8 cellular contexts compared by ENCODE assay signal in the genomic region with DNA sequence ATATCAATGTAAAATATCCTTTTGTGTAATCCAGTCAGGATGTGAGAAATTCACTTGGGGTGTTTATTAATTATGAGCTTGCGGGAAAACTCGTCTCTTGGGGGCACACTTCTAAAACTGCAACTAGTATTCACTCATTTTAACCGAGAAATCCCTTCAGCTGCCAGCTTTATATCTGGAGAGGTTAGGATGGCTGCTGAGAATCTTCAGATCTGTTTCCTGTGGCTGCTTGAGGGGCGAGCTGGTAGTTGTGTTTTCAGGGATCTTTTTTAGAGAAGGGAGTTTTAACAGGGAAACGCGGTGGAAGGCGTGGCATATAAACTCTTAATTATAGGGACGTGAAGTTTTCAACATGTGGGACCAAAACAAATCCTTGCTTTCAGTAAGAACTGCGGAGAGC.
DNase-seq lines count a peak whose midpoint lies in the region; ATAC-seq and TF ChIP-seq lines count a peak whose summit lies in the region.

No MANE protein-coding gene starts in this region.

- ATAC-seq in SK-N-SH treated with all-trans-retinoic acid at 6 μM for 48 hours (peak; percentile 4; the same call in 2 of the 3 replicates), GM21447 (IDR thresholded peaks at IDR 0.05; ENCODE audit: unreplicated experiment) (no peak), HG03521 (IDR thresholded peaks at IDR 0.05; ENCODE audit: unreplicated experiment) (no peak), GM21515 (IDR thresholded peaks at IDR 0.05; ENCODE audit: unreplicated experiment) (no peak)

- peak; percentile 9 for TF ChIP-seq CTCF in parathyroid adenoma (IDR thresholded peaks at IDR 0.05)

- no peaks in the 10 kb centered on the region for H3K4me1 ChIP-seq in parathyroid adenoma

- H3K79me2 ChIP-seq in parathyroid adenoma, result no peaks in the 10 kb centered on the region

- no peaks in the 10 kb centered on the region for H3K27me3 ChIP-seq in parathyroid adenoma (ENCODE audit: control insufficient read depth, insufficient read depth, low read length)

- peak overlapping the region; percentile 72 for H3K4me3 ChIP-seq in parathyroid adenoma (ENCODE audit: low read depth, low read length)

- DNase-seq in NCI-H146 (lab: John Stamatoyannopoulos, UW) (peak; percentile 21), NCI-H146 treated with DMSO at 0.1 percent for 48 hours (lab: John Stamatoyannopoulos, UW; ENCODE audit: unreplicated experiment) (no peak), fibroblast of peridontal ligament (ENCODE audit: extremely low read depth) (peak; percentile 62)

- peak overlapping the region; percentile 94 for H2AFZ ChIP-seq in parathyroid adenoma

- peak overlapping the region; percentile 77 for H3K4me2 ChIP-seq in parathyroid adenoma (ENCODE audit: low read length)

- no peaks in the 10 kb centered on the region for H3K9me3 ChIP-seq in parathyroid adenoma (ENCODE audit: control insufficient read depth, low read length)

- H3K27ac ChIP-seq in parathyroid adenoma, result peak overlapping the region; percentile 88

- peak overlapping the region; percentile 12 for H3K9ac ChIP-seq in parathyroid adenoma

- no peaks in the 10 kb centered on the region for H3K36me3 ChIP-seq in parathyroid adenoma (ENCODE audit: control insufficient read depth, insufficient read depth, low read length)

TF ChIP-seq in SK-N-SH treated with all-trans-retinoic acid at 6 μM for 48 hours, 23 proteins besides CTCF, POLR2A, EP300 and RAD21:
- no peak for TF ChIP-seq OSR1 (CRISPR knock-in tag; IDR thresholded peaks at IDR 0.05)
- no peak for TF ChIP-seq ZFP30 (CRISPR knock-in tag; IDR thresholded peaks at IDR 0.05)
- TF ChIP-seq GLIS3 (CRISPR knock-in tag; IDR thresholded peaks at IDR 0.05), result no peak
- TF ChIP-seq ISL1 (CRISPR knock-in tag; IDR thresholded peaks at IDR 0.05), result no peak
- TF ChIP-seq ESRRG (CRISPR knock-in tag; IDR thresholded peaks at IDR 0.05), result no peak
- no peak for TF ChIP-seq ZNF565 (CRISPR knock-in tag; conservative IDR thresholded peaks at IDR 0.05; ENCODE audit: low read depth)
- no peak for TF ChIP-seq CSRNP3 (CRISPR knock-in tag; IDR thresholded peaks at IDR 0.05)
- TF ChIP-seq, protein P1, sequence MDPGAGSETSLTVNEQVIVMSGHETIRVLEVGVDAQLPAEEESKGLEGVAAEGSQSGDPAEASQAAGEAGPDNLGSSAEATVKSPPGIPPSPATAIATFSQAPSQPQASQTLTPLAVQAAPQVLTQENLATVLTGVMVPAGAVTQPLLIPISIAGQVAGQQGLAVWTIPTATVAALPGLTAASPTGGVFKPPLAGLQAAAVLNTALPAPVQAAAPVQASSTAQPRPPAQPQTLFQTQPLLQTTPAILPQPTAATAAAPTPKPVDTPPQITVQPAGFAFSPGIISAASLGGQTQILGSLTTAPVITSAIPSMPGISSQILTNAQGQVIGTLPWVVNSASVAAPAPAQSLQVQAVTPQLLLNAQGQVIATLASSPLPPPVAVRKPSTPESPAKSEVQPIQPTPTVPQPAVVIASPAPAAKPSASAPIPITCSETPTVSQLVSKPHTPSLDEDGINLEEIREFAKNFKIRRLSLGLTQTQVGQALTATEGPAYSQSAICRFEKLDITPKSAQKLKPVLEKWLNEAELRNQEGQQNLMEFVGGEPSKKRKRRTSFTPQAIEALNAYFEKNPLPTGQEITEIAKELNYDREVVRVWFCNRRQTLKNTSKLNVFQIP (CRISPR knock-in tag; IDR thresholded peaks at IDR 0.05; ENCODE audit: borderline replicate concordance, low read depth), result no peak
- no peak for TF ChIP-seq SNAI2 (CRISPR knock-in tag; IDR thresholded peaks at IDR 0.05)
- TF ChIP-seq ZNF70 (CRISPR knock-in tag; IDR thresholded peaks at IDR 0.05), result no peak
- TF ChIP-seq TOX (CRISPR knock-in tag; IDR thresholded peaks at IDR 0.05; ENCODE audit: borderline replicate concordance), result no peak
- no peak for TF ChIP-seq CSDC2 (CRISPR knock-in tag; IDR thresholded peaks at IDR 0.05)
- no peak for TF ChIP-seq ZNF8 (CRISPR knock-in tag; IDR thresholded peaks at IDR 0.05)
- no peak for TF ChIP-seq PPARA (CRISPR knock-in tag; IDR thresholded peaks at IDR 0.05; ENCODE audit: borderline replicate concordance)
- no peak for TF ChIP-seq TCF4 (CRISPR knock-in tag; IDR thresholded peaks at IDR 0.05; ENCODE audit: borderline replicate concordance)
- TF ChIP-seq, protein P2, sequence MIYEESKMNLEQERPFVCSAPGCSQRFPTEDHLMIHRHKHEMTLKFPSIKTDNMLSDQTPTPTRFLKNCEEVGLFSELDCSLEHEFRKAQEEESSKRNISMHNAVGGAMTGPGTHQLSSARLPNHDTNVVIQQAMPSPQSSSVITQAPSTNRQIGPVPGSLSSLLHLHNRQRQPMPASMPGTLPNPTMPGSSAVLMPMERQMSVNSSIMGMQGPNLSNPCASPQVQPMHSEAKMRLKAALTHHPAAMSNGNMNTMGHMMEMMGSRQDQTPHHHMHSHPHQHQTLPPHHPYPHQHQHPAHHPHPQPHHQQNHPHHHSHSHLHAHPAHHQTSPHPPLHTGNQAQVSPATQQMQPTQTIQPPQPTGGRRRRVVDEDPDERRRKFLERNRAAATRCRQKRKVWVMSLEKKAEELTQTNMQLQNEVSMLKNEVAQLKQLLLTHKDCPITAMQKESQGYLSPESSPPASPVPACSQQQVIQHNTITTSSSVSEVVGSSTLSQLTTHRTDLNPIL (CRISPR knock-in tag; IDR thresholded peaks at IDR 0.05; ENCODE audit: low read depth), result no peak
- no peak for TF ChIP-seq PATZ1 (CRISPR knock-in tag; IDR thresholded peaks at IDR 0.05; ENCODE audit: borderline replicate concordance)
